1 cellular context compared by ENCODE assay signal in genomic region chr2:206031950-206032567, GRCh38.
TF ChIP-seq lines count a peak whose summit lies in the region.

No MANE protein-coding gene starts in this region.

TF ChIP-seq in GM23338, 12 proteins besides CTCF, POLR2A, EP300 and RAD21:
- TF ChIP-seq POLR2AphosphoS5 (IDR thresholded peaks at IDR 0.05; ENCODE audit: low read depth): no peak
- TF ChIP-seq CREB1 (CRISPR knock-in tag; IDR thresholded peaks at IDR 0.05; ENCODE audit: low read depth): no peak
- no peak for TF ChIP-seq NANOG (IDR thresholded peaks at IDR 0.05; ENCODE audit: borderline replicate concordance)
- no peak for TF ChIP-seq EZH2phosphoT487 (IDR thresholded peaks at IDR 0.05; ENCODE audit: unreplicated experiment)
- TF ChIP-seq, protein P1, sequence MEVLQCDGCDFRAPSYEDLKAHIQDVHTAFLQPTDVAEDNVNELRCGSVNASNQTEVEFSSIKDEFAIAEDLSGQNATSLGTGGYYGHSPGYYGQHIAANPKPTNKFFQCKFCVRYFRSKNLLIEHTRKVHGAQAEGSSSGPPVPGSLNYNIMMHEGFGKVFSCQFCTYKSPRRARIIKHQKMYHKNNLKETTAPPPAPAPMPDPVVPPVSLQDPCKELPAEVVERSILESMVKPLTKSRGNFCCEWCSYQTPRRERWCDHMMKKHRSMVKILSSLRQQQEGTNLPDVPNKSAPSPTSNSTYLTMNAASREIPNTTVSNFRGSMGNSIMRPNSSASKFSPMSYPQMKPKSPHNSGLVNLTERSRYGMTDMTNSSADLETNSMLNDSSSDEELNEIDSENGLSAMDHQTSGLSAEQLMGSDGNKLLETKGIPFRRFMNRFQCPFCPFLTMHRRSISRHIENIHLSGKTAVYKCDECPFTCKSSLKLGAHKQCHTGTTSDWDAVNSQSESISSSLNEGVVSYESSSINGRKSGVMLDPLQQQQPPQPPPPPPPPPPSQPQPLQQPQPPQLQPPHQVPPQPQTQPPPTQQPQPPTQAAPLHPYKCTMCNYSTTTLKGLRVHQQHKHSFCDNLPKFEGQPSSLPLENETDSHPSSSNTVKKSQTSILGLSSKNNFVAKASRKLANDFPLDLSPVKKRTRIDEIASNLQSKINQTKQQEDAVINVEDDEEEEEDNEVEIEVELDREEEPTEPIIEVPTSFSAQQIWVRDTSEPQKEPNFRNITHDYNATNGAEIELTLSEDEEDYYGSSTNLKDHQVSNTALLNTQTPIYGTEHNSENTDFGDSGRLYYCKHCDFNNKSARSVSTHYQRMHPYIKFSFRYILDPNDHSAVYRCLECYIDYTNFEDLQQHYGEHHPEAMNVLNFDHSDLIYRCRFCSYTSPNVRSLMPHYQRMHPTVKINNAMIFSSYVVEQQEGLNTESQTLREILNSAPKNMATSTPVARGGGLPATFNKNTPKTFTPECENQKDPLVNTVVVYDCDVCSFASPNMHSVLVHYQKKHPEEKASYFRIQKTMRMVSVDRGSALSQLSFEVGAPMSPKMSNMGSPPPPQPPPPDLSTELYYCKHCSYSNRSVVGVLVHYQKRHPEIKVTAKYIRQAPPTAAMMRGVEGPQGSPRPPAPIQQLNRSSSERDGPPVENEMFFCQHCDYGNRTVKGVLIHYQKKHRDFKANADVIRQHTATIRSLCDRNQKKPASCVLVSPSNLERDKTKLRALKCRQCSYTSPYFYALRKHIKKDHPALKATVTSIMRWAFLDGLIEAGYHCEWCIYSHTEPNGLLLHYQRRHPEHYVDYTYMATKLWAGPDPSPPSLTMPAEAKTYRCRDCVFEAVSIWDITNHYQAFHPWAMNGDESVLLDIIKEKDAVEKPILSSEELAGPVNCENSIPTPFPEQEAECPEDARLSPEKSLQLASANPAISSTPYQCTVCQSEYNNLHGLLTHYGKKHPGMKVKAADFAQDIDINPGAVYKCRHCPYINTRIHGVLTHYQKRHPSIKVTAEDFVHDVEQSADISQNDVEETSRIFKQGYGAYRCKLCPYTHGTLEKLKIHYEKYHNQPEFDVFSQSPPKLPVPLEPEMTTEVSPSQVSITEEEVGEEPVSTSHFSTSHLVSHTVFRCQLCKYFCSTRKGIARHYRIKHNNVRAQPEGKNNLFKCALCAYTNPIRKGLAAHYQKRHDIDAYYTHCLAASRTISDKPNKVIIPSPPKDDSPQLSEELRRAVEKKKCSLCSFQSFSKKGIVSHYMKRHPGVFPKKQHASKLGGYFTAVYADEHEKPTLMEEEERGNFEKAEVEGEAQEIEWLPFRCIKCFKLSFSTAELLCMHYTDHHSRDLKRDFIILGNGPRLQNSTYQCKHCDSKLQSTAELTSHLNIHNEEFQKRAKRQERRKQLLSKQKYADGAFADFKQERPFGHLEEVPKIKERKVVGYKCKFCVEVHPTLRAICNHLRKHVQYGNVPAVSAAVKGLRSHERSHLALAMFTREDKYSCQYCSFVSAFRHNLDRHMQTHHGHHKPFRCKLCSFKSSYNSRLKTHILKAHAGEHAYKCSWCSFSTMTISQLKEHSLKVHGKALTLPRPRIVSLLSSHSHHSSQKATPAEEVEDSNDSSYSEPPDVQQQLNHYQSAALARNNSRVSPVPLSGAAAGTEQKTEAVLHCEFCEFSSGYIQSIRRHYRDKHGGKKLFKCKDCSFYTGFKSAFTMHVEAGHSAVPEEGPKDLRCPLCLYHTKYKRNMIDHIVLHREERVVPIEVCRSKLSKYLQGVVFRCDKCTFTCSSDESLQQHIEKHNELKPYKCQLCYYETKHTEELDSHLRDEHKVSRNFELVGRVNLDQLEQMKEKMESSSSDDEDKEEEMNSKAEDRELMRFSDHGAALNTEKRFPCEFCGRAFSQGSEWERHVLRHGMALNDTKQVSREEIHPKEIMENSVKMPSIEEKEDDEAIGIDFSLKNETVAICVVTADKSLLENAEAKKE (CRISPR knock-in tag; IDR thresholded peaks at IDR 0.05): no peak
- TF ChIP-seq, protein P2, sequence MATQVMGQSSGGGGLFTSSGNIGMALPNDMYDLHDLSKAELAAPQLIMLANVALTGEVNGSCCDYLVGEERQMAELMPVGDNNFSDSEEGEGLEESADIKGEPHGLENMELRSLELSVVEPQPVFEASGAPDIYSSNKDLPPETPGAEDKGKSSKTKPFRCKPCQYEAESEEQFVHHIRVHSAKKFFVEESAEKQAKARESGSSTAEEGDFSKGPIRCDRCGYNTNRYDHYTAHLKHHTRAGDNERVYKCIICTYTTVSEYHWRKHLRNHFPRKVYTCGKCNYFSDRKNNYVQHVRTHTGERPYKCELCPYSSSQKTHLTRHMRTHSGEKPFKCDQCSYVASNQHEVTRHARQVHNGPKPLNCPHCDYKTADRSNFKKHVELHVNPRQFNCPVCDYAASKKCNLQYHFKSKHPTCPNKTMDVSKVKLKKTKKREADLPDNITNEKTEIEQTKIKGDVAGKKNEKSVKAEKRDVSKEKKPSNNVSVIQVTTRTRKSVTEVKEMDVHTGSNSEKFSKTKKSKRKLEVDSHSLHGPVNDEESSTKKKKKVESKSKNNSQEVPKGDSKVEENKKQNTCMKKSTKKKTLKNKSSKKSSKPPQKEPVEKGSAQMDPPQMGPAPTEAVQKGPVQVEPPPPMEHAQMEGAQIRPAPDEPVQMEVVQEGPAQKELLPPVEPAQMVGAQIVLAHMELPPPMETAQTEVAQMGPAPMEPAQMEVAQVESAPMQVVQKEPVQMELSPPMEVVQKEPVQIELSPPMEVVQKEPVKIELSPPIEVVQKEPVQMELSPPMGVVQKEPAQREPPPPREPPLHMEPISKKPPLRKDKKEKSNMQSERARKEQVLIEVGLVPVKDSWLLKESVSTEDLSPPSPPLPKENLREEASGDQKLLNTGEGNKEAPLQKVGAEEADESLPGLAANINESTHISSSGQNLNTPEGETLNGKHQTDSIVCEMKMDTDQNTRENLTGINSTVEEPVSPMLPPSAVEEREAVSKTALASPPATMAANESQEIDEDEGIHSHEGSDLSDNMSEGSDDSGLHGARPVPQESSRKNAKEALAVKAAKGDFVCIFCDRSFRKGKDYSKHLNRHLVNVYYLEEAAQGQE (IDR thresholded peaks at IDR 0.05; ENCODE audit: unreplicated experiment): no peak
- TF ChIP-seq ZNF331 (CRISPR knock-in tag; IDR thresholded peaks at IDR 0.05; ENCODE audit: low read depth): no peak
- no peak for TF ChIP-seq STAT1 (IDR thresholded peaks at IDR 0.05; ENCODE audit: unreplicated experiment)
- TF ChIP-seq JUNB (IDR thresholded peaks at IDR 0.05; ENCODE audit: unreplicated experiment): no peak
- TF ChIP-seq ETS1 (IDR thresholded peaks at IDR 0.05): no peak
- no peak for TF ChIP-seq EZH2 (IDR thresholded peaks at IDR 0.05; ENCODE audit: low read depth, unreplicated experiment)
- TF ChIP-seq ZNF114 (CRISPR knock-in tag; IDR thresholded peaks at IDR 0.05): no peak
TF ChIP-seq in GM23338: peak in this region for 0.
